ENCODE assay signal across 8 cellular contexts in genomic region chr16:22297871-22298733, GRCh38. TPM values are rescaled to one million over a fixed set of nuclear protein-coding genes. Genes with fewer than 3 reads are reported as not detected.
DNase-seq lines count a peak whose midpoint lies in the region; ATAC-seq and TF ChIP-seq lines count a peak whose summit lies in the region.

No MANE protein-coding gene starts in this region.

- peak; percentile 57 for ATAC-seq in CD4-positive, alpha-beta T cell (ENCODE audit: poor library complexity)
- peak; percentile 30 for ATAC-seq in GM21367 (IDR thresholded peaks at IDR 0.05; ENCODE audit: unreplicated experiment)

- peaks cover 25% of the 10 kb centered on the region for H3K4me1 ChIP-seq in OCI-LY7 (ENCODE audit: insufficient read depth, low read length, poor library complexity, severe bottlenecking)
- H3K4me1 ChIP-seq in esophagus (ENCODE audit: control insufficient read depth in 2 of 2, insufficient read depth in 2 of 2, low read length in 1 of 2) = peaks cover 0 to 7% of the 10 kb centered on the region in 2 donors
- H3K4me1 ChIP-seq in muscle layer of colon (ENCODE audit: insufficient read depth, low read length) = peaks cover 31% of the 10 kb centered on the region

- BruUV-seq in OCI-LY7 (replicated peaks; lab: Mats Ljungman, UMichigan) = TSS peak; percentile 74

- 0 to 1% methylated on average over 34 to 39 of the region's 39 CpGs for WGBS in esophagus, 2 donors

- H3K9ac ChIP-seq in muscle layer of colon (ENCODE audit: low read length) = peak overlapping the region; percentile 90

- no peaks in the 10 kb centered on the region for H3K9me3 ChIP-seq in CD4-positive, alpha-beta T cell (ENCODE audit: control insufficient read depth, low read length)
- H3K9me3 ChIP-seq in OCI-LY7 (ENCODE audit: low read length) (no peaks in the 10 kb centered on the region), esophagus (ENCODE audit: control insufficient read depth in 2 of 2, insufficient read depth in 1 of 2, low read depth in 1 of 2, low read length in 1 of 2) (no peaks in the 10 kb centered on the region), muscle layer of colon (ENCODE audit: low read length) (no peaks in the 10 kb centered on the region)

- peak overlapping the region; percentile 96 for H3K4me2 ChIP-seq in OCI-LY7 (ENCODE audit: low read length)

- H3K4me3 Mint-ChIP-seq in CD4-positive, alpha-beta T cell = peak overlapping the region; percentile 96

- intact Hi-C loops in CD4-positive, alpha-beta T cell (cut with DNase I, micrococcal nuclease) = loop anchor here (1.0 to 10.0 kb wide), 10 partner anchors 57 to 1553 kb away; partner anchors contain the start of genes PDZD9 (in 2 of the 2), UQCRC2 (in 2 of the 2), EEF2K (in 1 of the 2) and THUMPD1 (in 1 of the 2)
- intact Hi-C loops in OCI-LY7 (cut with micrococcal nuclease; ENCODE audit: unreplicated experiment) = loop anchor here (5.0 kb wide), 3 partner anchors 291 to 1396 kb away; partner anchors contain the start of genes DCUN1D3, LYRM1, MOSMO and UQCRC2

- no peaks in the 10 kb centered on the region for H3K9me2 ChIP-seq in OCI-LY7 (ENCODE audit: insufficient read depth, low read length)

- POLR2A ChIA-PET in CD4-positive, alpha-beta T cell (lab: Charles Lee) = interaction anchor here (1.2 to 6.5 kb wide), 8 partner anchors 10 to 296 kb away, joined by 4 to 157 read pairs (median 8); partner anchors contain the start of genes CDR2, EEF2K and MOSMO
- POLR2A ChIA-PET in OCI-LY7 (lab: Charles Lee) = interaction anchor here (0.6 to 1.2 kb wide), 2 partner anchors 88 to 106 kb away, joined by 3 to 4 read pairs; no protein-coding TSS in a partner anchor

- H4K20me1 ChIP-seq in OCI-LY7 (ENCODE audit: insufficient read depth, low read length) = peaks cover 10% of the 10 kb centered on the region

- peaks cover 57% of the 10 kb centered on the region for H3K79me2 ChIP-seq in OCI-LY7 (ENCODE audit: insufficient read depth, low read depth, low read length)

- CTCF ChIA-PET in CD4-positive, alpha-beta T cell (lab: Charles Lee) = interaction anchor here (1.1 to 3.2 kb wide), 7 partner anchors 92 to 347 kb away, joined by 3 to 33 read pairs (median 6); partner anchors contain the start of gene EEF2K
- CTCF ChIA-PET in OCI-LY7 (lab: Charles Lee; ENCODE audit: unreplicated experiment) = no interaction called here

- H3K4me3 ChIP-seq in OCI-LY7 (ENCODE audit: low read depth, low read length, poor library complexity, severe bottlenecking) (peak overlapping the region; percentile 95), esophagus (ENCODE audit: low read depth in 1 of 2, low read length in 2 of 2) (peak overlapping the region; percentile 78 to 98), muscle layer of colon (ENCODE audit: low read depth in 1 of 2, low read length in 2 of 2) (peak overlapping the region; percentile 81 to 88)

- H3K36me3 ChIP-seq in OCI-LY7 (ENCODE audit: insufficient read depth, low read length) = peaks cover 37% of the 10 kb centered on the region
- peaks cover 0 to 6% of the 10 kb centered on the region in 2 donors for H3K36me3 ChIP-seq in esophagus (ENCODE audit: control insufficient read depth in 2 of 2, insufficient read depth in 2 of 2, low read length in 1 of 2)
- peaks cover 7% of the 10 kb centered on the region for H3K36me3 ChIP-seq in muscle layer of colon (ENCODE audit: insufficient read depth, low read length)

- H3K4me1 Mint-ChIP-seq in CD4-positive, alpha-beta T cell (ENCODE audit: low read depth) = peaks cover 58% of the 10 kb centered on the region

- peak overlapping the region; percentile 99 for H3K27ac Mint-ChIP-seq in CD4-positive, alpha-beta T cell

- peaks cover 2% of the 10 kb centered on the region for H3K9me3 Mint-ChIP-seq in CD4-positive, alpha-beta T cell

- no peaks in the 10 kb centered on the region for H3K27me3 ChIP-seq in CD4-positive, alpha-beta T cell (ENCODE audit: control insufficient read depth, insufficient read depth, low read length)
- H3K27me3 ChIP-seq in esophagus (ENCODE audit: control insufficient read depth in 1 of 2, insufficient read depth in 2 of 2, low read length in 2 of 2) = no peaks in the 10 kb centered on the region
- no peaks in the 10 kb centered on the region for H3K27me3 ChIP-seq in muscle layer of colon (ENCODE audit: control insufficient read depth in 1 of 2, insufficient read depth in 2 of 2, low read length in 2 of 2)

- H3K27ac ChIP-seq in CD4-positive, alpha-beta T cell (ENCODE audit: low read depth, low read length) = peak overlapping the region; percentile 99
- H3K27ac ChIP-seq in OCI-LY7 (ENCODE audit: low read depth, low read length, poor library complexity, severe bottlenecking) (peak overlapping the region; percentile 74), esophagus (ENCODE audit: low read depth in 2 of 2, low read length in 1 of 2) (peak overlapping the region; percentile 95 to 96), muscle layer of colon (ENCODE audit: low read depth, low read length) (peak overlapping the region; percentile 91)

- no peak overlapping the region; the same call in 1 of the 2 replicates for H2AFZ ChIP-seq in OCI-LY7 (ENCODE audit: low read length)

- no peak for TF ChIP-seq CTCF in CD4-positive, alpha-beta T cell (IDR thresholded peaks at IDR 0.05)
- no peak for TF ChIP-seq CTCF in OCI-LY7 (conservative IDR thresholded peaks at IDR 0.05; ENCODE audit: low read length)

- peaks cover 65% of the 10 kb centered on the region for H3K36me3 Mint-ChIP-seq in CD4-positive, alpha-beta T cell (ENCODE audit: low read depth)

- peak; percentile 48 to 87 (median 56) for DNase-seq in CD4-positive, alpha-beta T cell
- DNase-seq in HuH-7 (ENCODE audit: low spot score) (peak; percentile 74), OCI-LY7 (ENCODE audit: low spot score) (peak; percentile 90), activated T-cell treated with anti-CD3 and anti-CD28 coated beads for 4 hours (peak; percentile 48)
- peak; percentile 77 for DNase-seq in stimulated activated CD8-positive, alpha-beta memory T cell treated with anti-CD3 and anti-CD28 coated beads, Interleukin-4, amount 100 ng/mL, for 48 hours

- peaks cover 15% of the 10 kb centered on the region for H3K27me3 Mint-ChIP-seq in CD4-positive, alpha-beta T cell

RNA-seq across cellular contexts. Expression of gene POLR3E, which starts 0.9 kb away (rescaled TPM):
- 100 to 1,000 TPM; 239 to 242 TPM for total RNA-seq in CD4-positive, alpha-beta T cell
- 71.1 and 74.5 TPM in 2 replicates for total RNA-seq in OCI-LY7 (2014; rRNA removed; shearing (Covaris generic))
- 103 and 107 TPM in 2 replicates for total RNA-seq in OCI-LY7 (2022)
- polyA plus RNA-seq in esophagus = 10 to 100 TPM; 20.2 to 20.3 TPM

Comparison
In these comparisons a context has a peak if more than half of its experiments do, and no peak if none do; other contexts are left out.
1. Peak in every context shown above with its lines: DNase-seq, ATAC-seq, H3K4me3 ChIP-seq and H3K27ac ChIP-seq.